22 cellular contexts compared by ENCODE assay signal in the genomic region with DNA sequence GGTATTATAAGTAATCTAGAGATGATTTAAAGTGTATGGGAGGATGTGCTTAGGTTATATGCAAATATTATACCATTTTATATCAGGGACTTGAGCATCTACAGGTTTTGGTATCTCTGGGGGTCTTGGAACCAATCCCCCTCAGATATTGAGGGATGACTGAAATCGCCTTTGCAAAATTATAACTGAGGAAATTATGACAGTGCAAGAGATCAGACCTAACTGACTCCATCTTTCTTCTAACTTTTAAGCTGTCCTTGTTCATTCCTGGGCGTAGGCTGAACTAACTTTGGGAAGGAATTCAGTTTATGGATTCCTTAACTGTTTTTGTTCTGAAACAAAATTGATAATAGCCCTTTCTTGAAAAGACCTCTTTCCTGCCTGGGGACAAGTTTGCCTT.
DNase-seq lines count a peak whose midpoint lies in the region; ATAC-seq and TF ChIP-seq lines count a peak whose summit lies in the region.
"Had no signal": no experiment of that assay in that cellular context is flagged by ENCODE, and none has a peak within 500 bp of the region (broad histone marks: within the 10 kb centered on the region; RNA-seq: fewer than 3 reads in every experiment).

No MANE protein-coding gene starts in this region.

- CTCF ChIA-PET in HCT116 (lab: Charles Lee), result no interaction called here
- CTCF ChIA-PET in activated CD8-positive, alpha-beta memory T cell treated with anti-CD3 and anti-CD28 coated beads, Interleukin-2, amount 10 ng/mL, durations not matched to agents 7 days and 5 days (lab: Charles Lee), result no interaction called here

- no peak for DNase-seq in HCT116 (ENCODE audit: low read depth, low spot score)
- no peak for DNase-seq in SJSA1 (ENCODE audit: low read depth in 1 of 2, low spot score in 2 of 2)
- DNase-seq in fibroblast of lung (ENCODE audit: low read depth in 2 of 2), result no peak
- DNase-seq in smooth muscle cell (lab: John Stamatoyannopoulos, UW; ENCODE audit: unreplicated experiment), result no peak
- no peak for DNase-seq in activated CD8-positive, alpha-beta memory T cell treated with anti-CD3 and anti-CD28 coated beads, Interleukin-2, amount 10 ng/mL, durations not matched to agents 7 days and 5 days
- no peak for DNase-seq in DMS 273 (lab: John Stamatoyannopoulos, UW; ENCODE audit: unreplicated experiment)
- no peak for DNase-seq in activated CD4-positive, alpha-beta T cell treated with anti-CD3 and anti-CD28 coated beads, Interleukin-2, amount 50 U/mL, for 4 hours
- DNase-seq: BE2C; CD4-positive, CD25-positive, alpha-beta regulatory T cell; DMS 273 treated with DMSO at 0.1 percent for 48 hours; DMS79 treated with DMSO at 0.1 percent for 48 hours; MV-4-11; NCI-H1694; NCI-H2081 treated with DMSO at 0.1 percent for 48 hours; NCI-H2171 treated with DMSO at 0.1 percent for 48 hours; NCI-H446 treated with DMSO at 0.1 percent for 48 hours; NCI-H526 treated with DMSO at 0.1 percent for 48 hours; OCI-M1; SHP77 had no signal

- H3K4me1 Mint-ChIP-seq in activated CD8-positive, alpha-beta memory T cell treated with anti-CD3 and anti-CD28 coated beads, Interleukin-2, amount 10 ng/mL, durations not matched to agents 7 days and 5 days, result peaks cover 7% of the 10 kb centered on the region
- H3K4me1 Mint-ChIP-seq: CD4-positive, CD25-positive, alpha-beta regulatory T cell; IgD-negative memory B cell had no signal

- peaks cover 15% of the 10 kb centered on the region for H3F3A ChIP-seq in smooth muscle cell (ENCODE audit: low read depth)

- H2AFZ ChIP-seq in HCT116 (ENCODE audit: low read depth, low read length, poor library complexity, severe bottlenecking) (no peak overlapping the region), fibroblast of lung (ENCODE audit: low read length) (no peak overlapping the region), smooth muscle cell (ENCODE audit: low read depth) (no peak overlapping the region)

- RAD21 ChIA-PET in HCT116 (lab: Charles Lee; ENCODE audit: low non-redundant PET in 1 of 2, low total read pairs in 2 of 2, uncharacterized antibody in 2 of 2, unreplicated experiment in 2 of 2), result no interaction called here

- H3K27me3 Mint-ChIP-seq in activated CD8-positive, alpha-beta memory T cell treated with anti-CD3 and anti-CD28 coated beads, Interleukin-2, amount 10 ng/mL, durations not matched to agents 7 days and 5 days, result peaks cover 13% of the 10 kb centered on the region
- H3K27me3 Mint-ChIP-seq: CD4-positive, CD25-positive, alpha-beta regulatory T cell had no signal

- H3K27me3 ChIP-seq in HCT116 (ENCODE audit: insufficient read depth, low read length) (no peaks in the 10 kb centered on the region), SJSA1 (replicated peaks) (no peaks in the 10 kb centered on the region), fibroblast of lung (ENCODE audit: control insufficient read depth, insufficient read depth, low read length) (no peaks in the 10 kb centered on the region), smooth muscle cell (ENCODE audit: low read depth) (no peaks in the 10 kb centered on the region)
- H3K27me3 ChIP-seq: BE2C had no signal

- H3K4me1 ChIP-seq in HCT116 (ENCODE audit: control insufficient read depth in 1 of 2, insufficient read depth in 2 of 2, low read length in 2 of 2) (peaks cover 15 to 37% of the 10 kb centered on the region in 2 experiments), SJSA1 (replicated peaks) (peaks cover 29% of the 10 kb centered on the region), fibroblast of lung (ENCODE audit: control insufficient read depth, extremely low read depth, insufficient read depth, low read length) (peaks cover 10% of the 10 kb centered on the region), smooth muscle cell (ENCODE audit: low read depth) (peaks cover 26% of the 10 kb centered on the region)
- H3K4me1 ChIP-seq: BE2C had no signal

- POLR2A ChIA-PET in HCT116 (lab: Charles Lee), result no interaction called here

- H3K27ac ChIP-seq in HCT116 (ENCODE audit: low read depth, low read length), result no peak overlapping the region
- peak overlapping the region; percentile 68 for H3K27ac ChIP-seq in SJSA1
- peak overlapping the region; percentile 18 for H3K27ac ChIP-seq in fibroblast of lung (ENCODE audit: insufficient read depth, low read length)
- H3K27ac ChIP-seq in smooth muscle cell (ENCODE audit: low read depth), result peak overlapping the region; percentile 95
- H3K27ac ChIP-seq: SK-N-MC had no signal

- TF ChIP-seq CTCF in HCT116 (IDR thresholded peaks at IDR 0.05 in 2 of 3, conservative IDR thresholded peaks at IDR 0.05 in 1 of 3; ENCODE audit: borderline replicate concordance in 1 of 3, insufficient read depth in 1 of 3, low read depth in 2 of 3, low read length in 2 of 3), result no peak
- TF ChIP-seq CTCF in fibroblast of lung (conservative IDR thresholded peaks at IDR 0.05 in 1 of 2, IDR thresholded peaks at IDR 0.05 in 1 of 2; ENCODE audit: low read depth in 1 of 2, low read length in 2 of 2), result no peak
- TF ChIP-seq CTCF in smooth muscle cell (IDR thresholded peaks at IDR 0.05; ENCODE audit: borderline replicate concordance, insufficient read depth, poor library complexity, severe bottlenecking), result no peak

- no peak overlapping the region for H3K27ac Mint-ChIP-seq in activated CD8-positive, alpha-beta memory T cell treated with anti-CD3 and anti-CD28 coated beads, Interleukin-2, amount 10 ng/mL, durations not matched to agents 7 days and 5 days
- H3K27ac Mint-ChIP-seq: CD4-positive, CD25-positive, alpha-beta regulatory T cell; IgD-negative memory B cell had no signal

- WGBS in smooth muscle cell (ENCODE audit: low lambda C conversion rate), result 78% methylated on average over 2 of the region's 2 CpGs

- no peaks in the 10 kb centered on the region for H3K36me3 Mint-ChIP-seq in activated CD8-positive, alpha-beta memory T cell treated with anti-CD3 and anti-CD28 coated beads, Interleukin-2, amount 10 ng/mL, durations not matched to agents 7 days and 5 days
- H3K36me3 Mint-ChIP-seq: CD4-positive, CD25-positive, alpha-beta regulatory T cell; IgD-negative memory B cell had no signal

- H3K9ac ChIP-seq in HCT116 (ENCODE audit: low read length) (no peak overlapping the region), fibroblast of lung (ENCODE audit: insufficient read depth, low read length) (no peak overlapping the region), smooth muscle cell (ENCODE audit: low read depth) (peak overlapping the region; percentile 12)

- no peak overlapping the region for H3K4me3 Mint-ChIP-seq in activated CD8-positive, alpha-beta memory T cell treated with anti-CD3 and anti-CD28 coated beads, Interleukin-2, amount 10 ng/mL, durations not matched to agents 7 days and 5 days
- H3K4me3 Mint-ChIP-seq: CD4-positive, CD25-positive, alpha-beta regulatory T cell; IgD-negative memory B cell had no signal

- no peaks in the 10 kb centered on the region for H3K9me2 ChIP-seq in HCT116 (ENCODE audit: insufficient read depth)

- no TSS peak for BruUV-seq in HCT116 (replicated peaks; lab: Mats Ljungman, UMichigan)

- no peak for TF ChIP-seq POLR2A in HCT116 (IDR thresholded peaks at IDR 0.05; ENCODE audit: borderline replicate concordance, extremely low read depth, insufficient read depth, insufficient read length)

- no peak for ATAC-seq in HCT116
- ATAC-seq in activated CD8-positive, alpha-beta memory T cell treated with anti-CD3 and anti-CD28 coated beads, Interleukin-2, amount 10 ng/mL, durations not matched to agents 7 days and 5 days, result no peak

- no peaks in the 10 kb centered on the region for H3K9me3 ChIP-seq in HCT116 (ENCODE audit: control insufficient read depth in 1 of 2, insufficient read depth in 1 of 2, low read depth in 1 of 2, low read length in 2 of 2)
- no peaks in the 10 kb centered on the region for H3K9me3 ChIP-seq in SJSA1 (replicated peaks)
- H3K9me3 ChIP-seq in fibroblast of lung (ENCODE audit: control insufficient read depth, insufficient read depth, low read depth, low read length), result no peaks in the 10 kb centered on the region
- H3K9me3 ChIP-seq in smooth muscle cell (replicated peaks; ENCODE audit: low read depth), result no peaks in the 10 kb centered on the region
- H3K9me3 ChIP-seq: BE2C had no signal

- no peaks in the 10 kb centered on the region for H4K20me1 ChIP-seq in HCT116 (ENCODE audit: insufficient read depth)
- no peaks in the 10 kb centered on the region for H4K20me1 ChIP-seq in fibroblast of lung (ENCODE audit: control insufficient read depth, extremely low read depth, insufficient read depth, low read length)
- H4K20me1 ChIP-seq in smooth muscle cell (ENCODE audit: low read depth), result no peaks in the 10 kb centered on the region

- H3K4me2 ChIP-seq in HCT116 (ENCODE audit: low read length), result peak overlapping the region; percentile 56; the same call in 1 of the 2 replicates
- no peak overlapping the region for H3K4me2 ChIP-seq in fibroblast of lung (ENCODE audit: extremely low read depth, insufficient read depth, low read length)
- H3K4me2 ChIP-seq in smooth muscle cell, result peak overlapping the region; percentile 67

- H3K9me3 Mint-ChIP-seq in activated CD8-positive, alpha-beta memory T cell treated with anti-CD3 and anti-CD28 coated beads, Interleukin-2, amount 10 ng/mL, durations not matched to agents 7 days and 5 days (ENCODE audit: low read depth), result no peaks in the 10 kb centered on the region

- intact Hi-C loops in HCT116 (cut with micrococcal nuclease), result no loop called here

- TF ChIP-seq RAD21 in HCT116 (IDR thresholded peaks at IDR 0.05; ENCODE audit: low read depth), result no peak

- H3K36me3 ChIP-seq in HCT116 (ENCODE audit: control insufficient read depth in 1 of 2, insufficient read depth in 2 of 2, low read length in 2 of 2) (no peaks in the 10 kb centered on the region), SJSA1 (no peaks in the 10 kb centered on the region), fibroblast of lung (ENCODE audit: control insufficient read depth, insufficient read depth, low read length) (no peaks in the 10 kb centered on the region), smooth muscle cell (ENCODE audit: low read depth) (no peaks in the 10 kb centered on the region)
- H3K36me3 ChIP-seq: BE2C had no signal

- H3K79me2 ChIP-seq in HCT116 (ENCODE audit: insufficient read depth, low read length), result no peaks in the 10 kb centered on the region
- H3K79me2 ChIP-seq in fibroblast of lung (ENCODE audit: control insufficient read depth, insufficient read depth, low read length), result no peaks in the 10 kb centered on the region
- H3K79me2 ChIP-seq in smooth muscle cell (ENCODE audit: low read depth), result no peaks in the 10 kb centered on the region

- H3K4me3 ChIP-seq in HCT116 (replicated peaks in 1 of 2; ENCODE audit: low read depth in 1 of 2, low read length in 2 of 2), result no peak overlapping the region
- no peak overlapping the region for H3K4me3 ChIP-seq in SJSA1
- no peak overlapping the region for H3K4me3 ChIP-seq in fibroblast of lung (replicated peaks in 1 of 4; ENCODE audit: control extremely low read depth in 1 of 4, insufficient read depth in 1 of 4, low read depth in 3 of 4, low read length in 4 of 4)
- no peak overlapping the region for H3K4me3 ChIP-seq in smooth muscle cell
- H3K4me3 ChIP-seq: GM12878, SK-N-MC had no signal

TF ChIP-seq in HCT116, 20 proteins besides CTCF, POLR2A, EP300 and RAD21 (continues in another document):
- no peak for TF ChIP-seq JUND (IDR thresholded peaks at IDR 0.05)
- no peak for TF ChIP-seq TCF7L2 (IDR thresholded peaks at IDR 0.05; ENCODE audit: borderline replicate concordance, extremely low read depth, insufficient read depth, insufficient read length)
- TF ChIP-seq SRF (IDR thresholded peaks at IDR 0.05; ENCODE audit: low read depth), result no peak
